Comparison of ENCODE assay signal across 24 cellular contexts in the genomic region with DNA sequence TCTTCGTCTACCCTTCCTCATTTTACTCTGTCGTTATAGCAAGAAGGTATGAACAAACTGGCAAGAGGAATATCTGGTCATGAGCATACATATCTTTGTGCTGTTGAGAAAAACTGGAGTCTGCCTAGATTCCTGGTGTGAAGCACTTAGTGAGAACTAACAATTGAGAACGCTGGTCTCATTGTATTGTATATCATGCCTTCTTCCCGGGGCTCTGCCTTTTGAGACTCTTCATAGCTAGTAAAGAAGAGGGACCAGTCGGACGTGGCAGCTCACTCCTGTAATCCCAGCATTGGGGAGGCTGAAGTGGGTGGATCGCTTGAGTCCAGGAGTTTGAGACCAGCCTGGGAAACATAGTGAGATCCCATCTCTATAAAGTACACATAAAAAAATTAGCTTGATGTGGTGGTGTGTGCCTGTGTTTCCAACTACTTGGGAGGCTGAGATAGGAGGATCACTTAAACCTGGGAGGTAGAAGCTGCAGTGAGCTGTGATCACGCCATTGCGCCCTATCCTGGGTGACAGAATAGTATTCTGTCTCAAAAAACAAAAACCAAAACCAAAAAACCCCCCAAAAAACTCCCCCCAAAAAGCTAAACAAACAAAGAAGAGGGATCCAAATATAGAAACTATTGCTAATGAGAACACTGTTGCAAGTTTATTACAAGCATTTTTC. TPM values are rescaled to one million over a fixed set of nuclear protein-coding genes. Genes with fewer than 3 reads are reported as not detected.
DNase-seq lines count a peak whose midpoint lies in the region; ATAC-seq, FAIRE-seq and TF ChIP-seq lines count a peak whose summit lies in the region.
"Had no signal": no experiment of that assay in that cellular context is flagged by ENCODE, and none has a peak within 500 bp of the region (broad histone marks: within the 10 kb centered on the region; RNA-seq: fewer than 3 reads in every experiment).

No MANE protein-coding gene starts in this region.

- H3K9me3 ChIP-seq in CD8-positive, alpha-beta memory T cell (ENCODE audit: low read length) = no peaks in the 10 kb centered on the region
- H3K9me3 ChIP-seq in GM12878 (replicated peaks; ENCODE audit: control insufficient read depth, insufficient read depth, low read length) (no peaks in the 10 kb centered on the region; the same call in 1 of the 3 replicates), right atrium auricular region (no peaks in the 10 kb centered on the region)

- in situ Hi-C loops in GM12878 (cut with MboI) = no loop called here

- SMC1A ChIA-PET in GM12878 (lab: Charles Lee; ENCODE audit: uncharacterized antibody, unreplicated experiment) = interaction anchor here (0.6 to 5.8 kb wide), 27 partner anchors 12 to 530 kb away, joined by 3 to 43 read pairs (median 5); partner anchors contain the start of gene CMC1

- TF ChIP-seq CTCF in GM12878 (IDR thresholded peaks at IDR 0.05 in 2 of 3, conservative IDR thresholded peaks at IDR 0.05 in 1 of 3; ENCODE audit: control insufficient read depth in 2 of 3, extremely low read depth in 1 of 3, insufficient read depth in 1 of 3, low read depth in 3 of 3, low read length in 3 of 3) = no peak
- no peak for TF ChIP-seq CTCF in right atrium auricular region (IDR thresholded peaks at IDR 0.05)

- H3K9ac ChIP-seq in GM12878 (ENCODE audit: control insufficient read depth, insufficient read depth, low read length) = no peak overlapping the region
- H3K9ac ChIP-seq: BLaER1 had no signal

- no peak for TF ChIP-seq RAD21 in GM12878 (IDR thresholded peaks at IDR 0.05; ENCODE audit: insufficient read depth, low read depth, low read length)

- H3K27ac ChIP-seq in CD8-positive, alpha-beta memory T cell (ENCODE audit: low read depth, low read length) = no peak overlapping the region
- H3K27ac ChIP-seq in GM12878 (ENCODE audit: control insufficient read depth, insufficient read depth) (no peak overlapping the region), right atrium auricular region (no peak overlapping the region)
- H3K27ac ChIP-seq: BLaER1 had no signal

- peaks cover 38% of the 10 kb centered on the region for H3K4me1 ChIP-seq in CD8-positive, alpha-beta memory T cell (ENCODE audit: insufficient read depth, low read length)
- no peaks in the 10 kb centered on the region; the same call in 1 of the 2 replicates for H3K4me1 ChIP-seq in GM12878 (ENCODE audit: control insufficient read depth, insufficient read depth, low read length)
- peaks cover 0 to 3% of the 10 kb centered on the region in 2 donors for H3K4me1 ChIP-seq in right atrium auricular region

- RAD21 ChIA-PET in GM12878 (lab: Charles Lee; ENCODE audit: unreplicated experiment) = interaction anchor here (0.7 to 5.5 kb wide), 27 partner anchors 9 to 801 kb away, joined by 3 to 40 read pairs (median 7); partner anchors contain the start of gene EOMES

- H3K9me3 Mint-ChIP-seq in CD8-positive, alpha-beta memory T cell = no peaks in the 10 kb centered on the region
- H3K9me3 Mint-ChIP-seq in immature natural killer cell = no peaks in the 10 kb centered on the region

- FAIRE-seq in GM12878 (lab: Jason Lieb, UNC) = no peak
- FAIRE-seq: D721Med, GM19239, H54 had no signal

- TF ChIP-seq POLR2A in GM12878 (IDR thresholded peaks at IDR 0.05; ENCODE audit: low read depth, low read length) = no peak

- H3K27me3 ChIP-seq in CD8-positive, alpha-beta memory T cell (ENCODE audit: insufficient read depth, low read length, poor library complexity, severe bottlenecking) = no peaks in the 10 kb centered on the region
- H3K27me3 ChIP-seq in GM12878 (replicated peaks in 1 of 2; ENCODE audit: control insufficient read depth in 2 of 2, insufficient read depth in 2 of 2, low read length in 1 of 2) (no peaks in the 10 kb centered on the region), right atrium auricular region (no peaks in the 10 kb centered on the region)
- H3K27me3 ChIP-seq: BLaER1 had no signal

- H4K20me1 ChIP-seq in GM12878 (ENCODE audit: control insufficient read depth, insufficient read depth) = no peaks in the 10 kb centered on the region
- H4K20me1 ChIP-seq: BLaER1 had no signal

- no peak overlapping the region for H3K4me2 ChIP-seq in GM12878 (ENCODE audit: control insufficient read depth, insufficient read depth)
- H3K4me2 ChIP-seq: BLaER1 had no signal

- peaks cover 64 to 89% (median 86%) of the 10 kb centered on the region in 3 donors for H3K4me1 Mint-ChIP-seq in CD8-positive, alpha-beta memory T cell
- peaks cover 52 to 63% of the 10 kb centered on the region in 2 donors for H3K4me1 Mint-ChIP-seq in immature natural killer cell

- H3K36me3 Mint-ChIP-seq in CD8-positive, alpha-beta memory T cell = peaks cover 6 to 9% (median 7%) of the 10 kb centered on the region in 3 donors
- H3K36me3 Mint-ChIP-seq in immature natural killer cell = no peaks in the 10 kb centered on the region

- peaks cover 8% of the 10 kb centered on the region for H3K79me2 ChIP-seq in GM12878 (ENCODE audit: control insufficient read depth, insufficient read depth, low read length)

- CTCF ChIA-PET in CD8-positive, alpha-beta memory T cell (lab: Charles Lee) = interaction anchor here (0.6 to 3.3 kb wide), 6 partner anchors 31 to 541 kb away, joined by 3 to 14 read pairs (median 4); partner anchors contain the start of gene EOMES
- CTCF ChIA-PET in GM12878 (lab: Yijun Ruan, JAX) = interaction anchor here (0.6 to 2.1 kb wide), 11 partner anchors 8 to 531 kb away, joined by 3 to 9 read pairs (median 3); partner anchors contain the start of gene EOMES

- no peaks in the 10 kb centered on the region for H3K27me3 Mint-ChIP-seq in CD8-positive, alpha-beta memory T cell
- H3K27me3 Mint-ChIP-seq in immature natural killer cell (ENCODE audit: low read depth in 3 of 3) = peaks cover 0 to 5% (median 4%) of the 10 kb centered on the region in 3 donors

- H2AFZ ChIP-seq in GM12878 (ENCODE audit: control insufficient read depth, low read depth, low read length) = no peak overlapping the region

- H3K27ac Mint-ChIP-seq in CD8-positive, alpha-beta memory T cell = peak overlapping the region; percentile 24 to 83 (median 74)
- H3K27ac Mint-ChIP-seq in immature natural killer cell = peak overlapping the region; percentile 33 to 88 (median 82)

- H3K4me3 ChIP-seq in CD8-positive, alpha-beta memory T cell (ENCODE audit: low read length) = no peak overlapping the region
- H3K4me3 ChIP-seq in GM12878 = no peak overlapping the region
- no peak overlapping the region for H3K4me3 ChIP-seq in right atrium auricular region
- H3K4me3 ChIP-seq: BLaER1 had no signal

- peak; percentile 14; the same call in 1 of the 3 replicates for ATAC-seq in GM12878
- no peak for ATAC-seq in GM18520 (IDR thresholded peaks at IDR 0.05; ENCODE audit: unreplicated experiment)
- no peak for ATAC-seq in HG03354 (IDR thresholded peaks at IDR 0.05; ENCODE audit: poor library complexity, severe bottlenecking, unreplicated experiment)
- ATAC-seq: Panc1, SK-N-SH treated with all-trans-retinoic acid at 6 μM for 48 hours had no signal

- 83% methylated on average over 9 of the region's 9 CpGs for WGBS in GM12878 (ENCODE audit: insufficient coverage, insufficient replicate concordance, low lambda C conversion rate, missing lambda C conversion rate)

- H3K36me3 ChIP-seq in CD8-positive, alpha-beta memory T cell (ENCODE audit: insufficient read depth, low read length) = no peaks in the 10 kb centered on the region
- H3K36me3 ChIP-seq in GM12878 (ENCODE audit: control insufficient read depth in 2 of 2, insufficient read depth in 2 of 2, low read length in 1 of 2) (no peaks in the 10 kb centered on the region), right atrium auricular region (no peaks in the 10 kb centered on the region)

- BruUV-seq in GM12878 (replicated peaks; lab: Mats Ljungman, UMichigan) = no TSS peak

- peak overlapping the region in 5 of 7 donors; percentile 10 to 80 (median 68) for H3K4me3 Mint-ChIP-seq in CD8-positive, alpha-beta memory T cell
- peak overlapping the region; percentile 64 to 86 (median 76) for H3K4me3 Mint-ChIP-seq in immature natural killer cell

- no peak for TF ChIP-seq EP300 in GM12878 (IDR thresholded peaks at IDR 0.05; ENCODE audit: borderline replicate concordance in 1 of 2, control insufficient read depth in 1 of 2, low read depth in 2 of 2, low read length in 2 of 2)

- POLR2A ChIA-PET in CD8-positive, alpha-beta memory T cell (lab: Charles Lee) = interaction anchor here (1.1 to 1.5 kb wide), 2 partner anchors 9 to 10 kb away, joined by 3 to 4 read pairs; no protein-coding TSS in a partner anchor
- POLR2A ChIA-PET in GM12878 (lab: Charles Lee) = interaction anchor here (0.6 to 2.9 kb wide), 14 partner anchors 10 to 531 kb away, joined by 3 to 14 read pairs (median 4); partner anchors contain the start of genes CMC1 and EOMES

- DNase-seq in CD8-positive, alpha-beta memory T cell = no peak
- no peak for DNase-seq in GM12878 (ENCODE audit: low read depth, low spot score)
- DNase-seq in immature natural killer cell = no peak
- no peak for DNase-seq in NCI-H69 (lab: John Stamatoyannopoulos, UW)
- DNase-seq in right atrium auricular region (ENCODE audit: low spot score) = no peak
- DNase-seq: DMS53; GDM1; KG1; NCI-H1092 treated with DMSO at 0.1 percent for 48 hours; NCI-H146; NCI-H2029; NCI-H2227 treated with DMSO at 0.1 percent for 48 hours; NCI-H510A treated with DMSO at 0.1 percent for 48 hours; NCI-H774; NK-92 treated with Interleukin-12 subunit alpha and Interleukin-12 subunit beta, amount 100 ng/mL, for 24 hours; SIG-M5 had no signal

- intact Hi-C loops in GM12878 (cut with micrococcal nuclease; ENCODE audit: unreplicated experiment) = no loop called here

RNA-seq across cellular contexts. Expression of gene CMC1, which starts 11.8 kb away (rescaled TPM):
- total RNA-seq in CD8-positive, alpha-beta memory T cell = 10 to 100 TPM; 46.3 to 50.1 TPM
- 205 TPM for polyA plus RNA-seq in CD8-positive, alpha-beta memory T cell
- 59.0 and 65.7 TPM in 2 replicates for total RNA-seq in GM12878 (2013; cell fraction: nucleolus; rRNA removed)
- total RNA-seq in GM12878 (2014; rRNA removed) (12.3 and 13.8 TPM in 2 replicates), GM12878 (2014; rRNA removed; fragmentation: Illumina TruSeq; extraction: Trizol) (15.9 and 16.2 TPM in 2 replicates), GM12878 (2021) (22.9 and 27.1 TPM in 2 replicates), right atrium auricular region (10 to 100 TPM; 27.4 to 41.8 TPM)
- 13.4 TPM for polyA plus RNA-seq in GM12878 (2011; ENCODE audit: low read depth)
- polyA plus RNA-seq in GM12878 (2011; rRNA removed) (84.3 and 148 TPM in 2 replicates), GM12878 (2014; fragmentation: Illumina TruSeq; extraction: Trizol) (13.0 and 16.3 TPM in 2 replicates), GM12878 (2014; fragmentation: Nextera tagmentation; extraction: Ambion mirVana) (10 to 100 TPM; 26.9 to 41.2 TPM), GM12878 (2014; rRNA removed) (31.4 and 32.6 TPM in 2 replicates), GM12878 (2016; fragmentation: Nextera tagmentation; extraction: Ambion mirVana) (100 to 1,000 TPM in 1 of 2 experiments, 10 to 100 TPM in 1; 94.4 to 118 TPM), immature natural killer cell (100 to 1,000 TPM; 471 to 902 (median 536) TPM)
- 25.1 and 25.6 TPM in 2 replicates for polyA plus RNA-seq in GM12878 (2011; cell fraction: cytosol; rRNA removed)
- 38.7 and 50.8 TPM in 2 replicates for polyA plus RNA-seq in GM12878 (2011; cell fraction: nucleus; rRNA removed)
- polyA plus RNA-seq in GM12878 (2012) = 24.4 and 28.2 TPM in 2 replicates
- polyA minus RNA-seq in GM12878 (2011; rRNA and poly(A)+ RNA removed) = 13.3 and 15.8 TPM in 2 replicates
- polyA minus RNA-seq in GM12878 (2011; cell fraction: cytosol; rRNA and poly(A)+ RNA removed) = 10.4 and 23.9 TPM in 2 replicates
- polyA minus RNA-seq in GM12878 (2011; cell fraction: nucleus; rRNA and poly(A)+ RNA removed) = 52.2 and 85.2 TPM in 2 replicates
